ENCODE assay signal across 20 cellular contexts in genomic region chr18:32074206-32074605, GRCh38.
"Had no signal": no experiment of that assay in that cellular context is flagged by ENCODE, and none has a peak within 500 bp of the region (broad histone marks: within the 10 kb centered on the region; RNA-seq: fewer than 3 reads in every experiment).

No MANE protein-coding gene starts in this region.

- H3K27ac Mint-ChIP-seq: activated B cell treated with CpG ODN at 0.5 μM for 24 hours; activated CD4-positive, alpha-beta T cell treated with anti-CD3 and anti-CD28 coated beads, Interleukin-2, amount 10 ng/mL, durations not matched to agents 24 days and 14 days had no signal

- H3K9me3 Mint-ChIP-seq: activated B cell treated with CpG ODN at 0.5 μM for 24 hours; activated T-cell treated with anti-CD3 and anti-CD28 coated beads, Interleukin-2, amount 50 U/mL, for 4 hours had no signal

- H3K4me3 Mint-ChIP-seq: activated B cell treated with CpG ODN at 0.5 μM for 24 hours; activated CD4-positive, alpha-beta T cell treated with anti-CD3 and anti-CD28 coated beads, Interleukin-2, amount 10 ng/mL, durations not matched to agents 24 days and 14 days; activated T-cell treated with anti-CD3 and anti-CD28 coated beads, Interleukin-2, amount 50 U/mL, for 4 hours; neural crest cell had no signal

- ATAC-seq: lower lobe of right lung, SK-N-SH treated with all-trans-retinoic acid at 6 μM for 48 hours had no signal

- DNase-seq: activated B cell treated with CpG ODN at 0.5 μM for 24 hours; activated CD4-positive, alpha-beta T cell treated with anti-CD3 and anti-CD28 coated beads, Interleukin-2, amount 10 ng/mL, durations not matched to agents 24 days and 14 days; activated gamma-delta T cell; activated T-cell treated with anti-CD3 and anti-CD28 coated beads, Interleukin-2, amount 50 U/mL, for 4 hours; aorta; brain microvascular endothelial cell; central memory CD4-positive, alpha-beta T cell; erythroblast; foreskin melanocyte; glutamatergic neuron; hippocampal formation; lower lobe of right lung; retina; stimulated activated CD4-positive, alpha-beta T cell treated with anti-CD3 and anti-CD28 coated beads, Interleukin-12 subunit alpha, Interleukin-12 subunit beta, amount 100 ng/mL, for 4 hours; stimulated activated CD4-positive, alpha-beta T cell treated with anti-CD3 and anti-CD28 coated beads, Interleukin-1b, Interleukin-23, amount 100 ng/mL, for 48 hours; stimulated activated CD8-positive, alpha-beta memory T cell treated with anti-CD3 and anti-CD28 coated beads, Interleukin-4, amount 100 ng/mL, for 48 hours; stimulated activated naive CD4-positive, alpha-beta T cell treated with Interleukin-2 at 50 U/mL for 16 hours; T-helper 9 cell had no signal

- H3K27me3 Mint-ChIP-seq: activated B cell treated with CpG ODN at 0.5 μM for 24 hours; activated CD4-positive, alpha-beta T cell treated with anti-CD3 and anti-CD28 coated beads, Interleukin-2, amount 10 ng/mL, durations not matched to agents 24 days and 14 days had no signal

- H3K4me1 Mint-ChIP-seq: activated B cell treated with CpG ODN at 0.5 μM for 24 hours, neural crest cell had no signal
